In the genomic region with DNA sequence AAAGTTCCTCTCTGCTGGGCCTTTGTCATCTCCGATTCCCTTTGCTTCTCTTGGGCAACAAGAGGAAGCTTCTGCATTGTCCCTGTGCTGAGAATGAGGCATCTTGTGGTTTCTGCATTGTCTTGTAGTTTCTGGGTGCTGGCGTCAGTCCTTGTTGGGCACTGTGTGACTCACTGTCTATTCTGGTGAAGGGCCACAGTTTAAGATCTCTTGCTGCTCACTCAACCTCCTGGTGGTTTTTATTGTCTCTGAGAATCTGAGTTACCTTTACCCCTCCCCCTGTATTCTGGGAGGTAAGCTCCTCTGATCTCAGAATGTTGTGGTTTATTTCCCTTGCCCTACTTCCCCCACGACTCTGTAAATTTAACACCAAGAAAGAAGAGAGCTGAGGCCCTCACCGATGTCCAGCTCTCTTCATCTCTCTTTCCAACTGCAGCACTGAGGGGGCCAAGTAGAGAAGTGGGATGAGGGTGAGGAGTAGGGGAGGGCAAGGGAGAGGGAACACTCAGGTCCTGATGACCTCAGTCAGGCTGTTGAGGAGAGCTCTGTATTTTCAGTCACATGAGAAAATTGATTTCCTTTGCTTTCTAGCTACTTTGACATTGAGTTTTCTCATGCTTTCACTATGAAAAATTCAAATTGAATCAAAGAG, we compare ENCODE assay signal across 2 cellular contexts.
TF ChIP-seq lines count a peak whose summit lies in the region.

No MANE protein-coding gene starts in this region.

TF ChIP-seq in IMR-90, 13 proteins besides CTCF, POLR2A, EP300 and RAD21:
- TF ChIP-seq MAZ (IDR thresholded peaks at IDR 0.05; ENCODE audit: borderline replicate concordance, low read depth, low read length) (no peak), MXI1 (IDR thresholded peaks at IDR 0.05; ENCODE audit: borderline replicate concordance, low read depth, low read length) (no peak), RFX5 (IDR thresholded peaks at IDR 0.05; ENCODE audit: low read depth, low read length) (no peak), CEBPB (IDR thresholded peaks at IDR 0.05; ENCODE audit: low read depth, low read length) (peak; percentile 43; the same call in 1 of the 2 replicates), MAFK (IDR thresholded peaks at IDR 0.05; ENCODE audit: low read depth, low read length) (no peak), CHD1 (IDR thresholded peaks at IDR 0.05; ENCODE audit: low read depth, low read length) (no peak), NFE2L2 (IDR thresholded peaks at IDR 0.05; ENCODE audit: low read depth, low read length) (no peak)

TF ChIP-seq in WTC11, 78 proteins besides CTCF, POLR2A, EP300 and RAD21:
- TF ChIP-seq ZNF138 (CRISPR knock-in tag; conservative IDR thresholded peaks at IDR 0.05) (no peak), NFE2L1 (CRISPR knock-in tag; IDR thresholded peaks at IDR 0.05) (no peak), GABPB1 (CRISPR knock-in tag; IDR thresholded peaks at IDR 0.05) (no peak), ZNF281 (CRISPR knock-in tag; IDR thresholded peaks at IDR 0.05) (no peak), NFATC4 (CRISPR knock-in tag; IDR thresholded peaks at IDR 0.05) (no peak), ETV6 (CRISPR knock-in tag; IDR thresholded peaks at IDR 0.05) (no peak), FOXJ3 (CRISPR knock-in tag; IDR thresholded peaks at IDR 0.05; ENCODE audit: borderline replicate concordance) (no peak), ZSCAN18 (CRISPR knock-in tag; IDR thresholded peaks at IDR 0.05) (no peak), ZBTB43 (CRISPR knock-in tag; IDR thresholded peaks at IDR 0.05) (no peak), ZNF423 (CRISPR knock-in tag; IDR thresholded peaks at IDR 0.05) (no peak)
- TF ChIP-seq, protein P1, sequence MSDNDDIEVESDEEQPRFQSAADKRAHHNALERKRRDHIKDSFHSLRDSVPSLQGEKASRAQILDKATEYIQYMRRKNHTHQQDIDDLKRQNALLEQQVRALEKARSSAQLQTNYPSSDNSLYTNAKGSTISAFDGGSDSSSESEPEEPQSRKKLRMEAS (CRISPR knock-in tag; IDR thresholded peaks at IDR 0.05) = no peak
